8 cellular contexts compared by ENCODE assay signal in the genomic region with DNA sequence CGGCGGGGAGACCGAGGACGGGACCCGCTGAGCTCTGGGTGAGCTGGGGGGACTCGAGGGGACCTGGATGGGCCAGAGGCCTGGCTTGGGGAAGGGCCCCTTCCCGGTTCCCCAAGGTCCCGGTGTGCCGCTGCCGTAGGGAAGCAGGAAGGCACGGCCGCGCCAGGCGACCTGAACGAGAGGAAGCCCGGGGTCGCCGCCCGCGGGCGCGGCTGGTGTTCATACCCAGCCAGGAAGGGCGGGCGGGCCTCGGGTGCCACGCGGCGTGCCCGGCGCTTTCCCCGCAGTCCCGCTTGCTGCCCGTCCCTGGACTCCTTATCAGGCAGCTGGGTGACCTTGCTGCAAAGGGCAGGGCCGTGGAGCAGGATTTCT. TPM values are rescaled to one million over a fixed set of nuclear protein-coding genes. Genes with fewer than 3 reads are reported as not detected.
A peak's percentile ranks its signal among the peaks of the same experiment; 100 is the strongest.
DNase-seq lines count a peak whose midpoint lies in the region; ATAC-seq lines count a peak whose summit lies in the region.

No MANE protein-coding gene starts in this region.

- DNase-seq in activated T-cell treated with anti-CD3 and anti-CD28 coated beads, Interleukin-2, amount 50 U/mL, for 48 hours = peak; percentile 67 to 69
- DNase-seq in right cardiac atrium (peak; percentile 37 to 76 (median 72)), MV-4-11 (lab: John Stamatoyannopoulos, UW) (no peak), COLO829 (ENCODE audit: low spot score) (no peak), COR-L47 (lab: John Stamatoyannopoulos, UW) (no peak)
- DNase-seq in stimulated activated CD4-positive, alpha-beta T cell treated with anti-CD3 and anti-CD28 coated beads, Interleukin-2, amount 100 ng/mL, for 48 hours = peak; percentile 8 to 34

- 5% methylated on average over 34 of the region's 34 CpGs for WGBS in right cardiac atrium

- H3K27me3 ChIP-seq in BLaER1 treated with 17β-estradiol and CSF1 and Interleukin-3, amounts not matched to agents 10 nM and 100 nM = peaks cover 22 to 43% (median 33%) of the 10 kb centered on the region in 11 experiments
- H3K27me3 ChIP-seq in right cardiac atrium (ENCODE audit: control insufficient read depth, insufficient read depth) = no peaks in the 10 kb centered on the region

- ATAC-seq in HG02588 (IDR thresholded peaks at IDR 0.05; ENCODE audit: unreplicated experiment) (peak; percentile 9), right cardiac atrium (peak; percentile 43 to 66)

- peak overlapping the region; percentile 50 to 69 (median 56) for H3K4me3 ChIP-seq in BLaER1 treated with 17β-estradiol and CSF1 and Interleukin-3, amounts not matched to agents 10 nM and 100 nM
- peak overlapping the region; percentile 43 for H3K4me3 ChIP-seq in right cardiac atrium (ENCODE audit: low read length)

- peaks cover 0 to 10% (median 4%) of the 10 kb centered on the region in 11 experiments; a peak in 6 of 22 replicates for H3K36me3 ChIP-seq in BLaER1 treated with 17β-estradiol and CSF1 and Interleukin-3, amounts not matched to agents 10 nM and 100 nM

- peak overlapping the region; percentile 13 to 71 (median 63); a peak in 21 of 22 replicates for H3K9ac ChIP-seq in BLaER1 treated with 17β-estradiol and CSF1 and Interleukin-3, amounts not matched to agents 10 nM and 100 nM

- peaks cover 0 to 12% (median 7%) of the 10 kb centered on the region in 10 experiments; a peak in 14 of 20 replicates for H3K4me1 ChIP-seq in BLaER1 treated with 17β-estradiol and CSF1 and Interleukin-3, amounts not matched to agents 10 nM and 100 nM
- peaks cover 7% of the 10 kb centered on the region for H3K4me1 ChIP-seq in right cardiac atrium (ENCODE audit: control insufficient read depth, insufficient read depth, low read length)

- H3K27ac ChIP-seq in BLaER1 treated with 17β-estradiol and CSF1 and Interleukin-3, amounts not matched to agents 10 nM and 100 nM = peak overlapping the region in 1 of 11 experiments; percentile 54; a peak in 1 of 22 replicates
- peak overlapping the region; percentile 42 for H3K27ac ChIP-seq in right cardiac atrium (ENCODE audit: low read length)

- intact Hi-C loops in right cardiac atrium (cut with DNase I) = no loop called here

- H3K4me2 ChIP-seq in BLaER1 treated with 17β-estradiol and CSF1 and Interleukin-3, amounts not matched to agents 10 nM and 100 nM = peak overlapping the region; percentile 76 to 91 (median 84)

- H4K20me1 ChIP-seq in BLaER1 treated with 17β-estradiol and CSF1 and Interleukin-3, amounts not matched to agents 10 nM and 100 nM = peaks cover 0 to 26% (median 6%) of the 10 kb centered on the region in 11 experiments; a peak in 7 of 22 replicates

- no peaks in the 10 kb centered on the region for H3K9me3 ChIP-seq in BLaER1 treated with 17β-estradiol and CSF1 and Interleukin-3, amounts not matched to agents 10 nM and 100 nM (replicated peaks in 1 of 11)
- no peaks in the 10 kb centered on the region for H3K9me3 ChIP-seq in right cardiac atrium (ENCODE audit: control insufficient read depth, low read length)

RNA-seq across cellular contexts. Expression of a gene that starts 38.0 kb away (rescaled TPM):
- 1 to 10 TPM; 7.4 to 8.2 (median 7.7) TPM for total RNA-seq in right cardiac atrium
- 6.9 TPM for polyA plus RNA-seq in right cardiac atrium

Comparison
In these comparisons a context has a peak if more than half of its experiments do, and no peak if none do; other contexts are left out.
1. DNase-seq: peak in activated T-cell treated with anti-CD3 and anti-CD28 coated beads, Interleukin-2, amount 50 U/mL, for 48 hours (2 of 2), right cardiac atrium (3 of 3) and stimulated activated CD4-positive, alpha-beta T cell treated with anti-CD3 and anti-CD28 coated beads, Interleukin-2, amount 100 ng/mL, for 48 hours (2 of 2); none in MV-4-11 (single experiment), COLO829 (single experiment) and COR-L47 (single experiment).